16 cellular contexts compared by ENCODE assay signal in the genomic region with DNA sequence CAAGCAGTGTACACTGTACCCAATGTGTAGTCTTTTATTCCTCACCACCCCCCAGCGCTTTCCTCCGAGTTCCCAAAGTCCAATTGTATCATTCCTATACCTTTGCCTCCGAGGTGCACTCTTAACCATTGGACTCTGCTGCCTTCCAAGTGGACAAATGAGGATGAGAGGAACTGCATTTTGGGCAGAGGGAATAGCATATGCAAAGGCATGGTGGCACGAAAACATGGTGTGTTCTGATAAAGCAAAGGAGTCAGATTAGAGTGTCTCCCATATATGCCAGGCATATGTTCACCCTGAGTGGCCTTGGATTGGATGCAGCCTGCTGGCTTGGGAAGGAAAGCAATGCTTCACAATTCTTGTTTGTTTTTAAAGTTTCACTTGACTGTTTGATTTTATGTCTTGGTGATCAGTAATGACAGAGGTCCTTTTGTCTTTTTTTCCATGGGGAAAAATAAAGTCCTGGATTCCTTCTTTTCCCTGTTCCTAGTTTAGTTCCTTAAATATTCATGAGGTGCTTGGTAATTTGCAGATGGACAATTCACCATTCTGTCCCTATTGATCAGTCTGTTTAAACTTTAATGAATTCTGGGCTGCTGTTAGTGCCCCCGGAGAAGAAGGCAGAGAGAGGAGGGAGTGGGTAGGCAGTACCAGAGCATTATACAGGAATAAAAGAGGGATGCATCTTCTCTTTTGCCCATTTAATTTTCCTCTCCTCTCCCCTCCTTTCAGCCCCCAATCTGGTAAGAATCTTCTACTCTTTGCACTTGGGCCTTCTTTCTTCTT. TPM values are rescaled to one million over a fixed set of nuclear protein-coding genes. Genes with fewer than 3 reads are reported as not detected.
DNase-seq lines count a peak whose midpoint lies in the region; ATAC-seq and TF ChIP-seq lines count a peak whose summit lies in the region.
"Had no signal": no experiment of that assay in that cellular context is flagged by ENCODE, and none has a peak within 500 bp of the region (broad histone marks: within the 10 kb centered on the region; RNA-seq: fewer than 3 reads in every experiment).

No MANE protein-coding gene starts in this region.

- peak; percentile 63 to 78 (median 76) for ATAC-seq in right lobe of liver
- ATAC-seq: CD8-positive, alpha-beta T cell had no signal

- H3K4me1 Mint-ChIP-seq in glutamatergic neuron (ENCODE audit: low read depth, unreplicated experiment): peaks cover 31% of the 10 kb centered on the region
- H3K4me1 Mint-ChIP-seq: B cell had no signal

- WGBS in right lobe of liver (ENCODE audit: insufficient coverage, low coverage, low lambda C conversion rate, missing lambda C conversion rate): 74% methylated on average over 5 of the region's 5 CpGs
- 93% methylated on average over 5 of the region's 5 CpGs for WGBS in prostate gland

- in situ Hi-C loops in SK-MEL-5 (cut with HindIII; ENCODE audit: low pct_unique_long_range_greater_than_20kb, low sequenced_read_pairs): no loop called here

- H3K4me3 ChIP-seq in right lobe of liver (no peak overlapping the region), prostate gland (no peak overlapping the region)
- H3K4me3 ChIP-seq: BLaER1 treated with 17β-estradiol and CSF1 and Interleukin-3, amounts not matched to agents 10 nM and 100 nM had no signal

- peaks cover 7% of the 10 kb centered on the region for H3K9me3 Mint-ChIP-seq in glutamatergic neuron (ENCODE audit: unreplicated experiment)

- DNase-seq in SK-MEL-5 (ENCODE audit: low read depth, low spot score): peak; percentile 20
- no peak for DNase-seq in glutamatergic neuron
- DNase-seq in right lobe of liver: no peak
- DNase-seq in retina: peak; percentile 17
- no peak for DNase-seq in prostate gland (ENCODE audit: low spot score)
- DNase-seq in activated effector memory CD4-positive, alpha-beta T cell treated with anti-CD3 and anti-CD28 coated beads, Interleukin-2, amount 50 U/mL, for 16 hours: no peak
- no peak for DNase-seq in NCI-H524 treated with DMSO at 0.1 percent for 48 hours (lab: John Stamatoyannopoulos, UW)
- DNase-seq: CD8-positive, alpha-beta T cell; COR-L47; DMS153; DMS79; GDM1; H9 had no signal

- H3K4me3 Mint-ChIP-seq in glutamatergic neuron (ENCODE audit: unreplicated experiment): no peak overlapping the region
- H3K4me3 Mint-ChIP-seq: B cell; CD8-positive, alpha-beta T cell; H9; IgD-negative memory B cell had no signal

- no peaks in the 10 kb centered on the region for H3K9me3 ChIP-seq in right lobe of liver
- H3K9me3 ChIP-seq in prostate gland: no peaks in the 10 kb centered on the region

- TF ChIP-seq POLR2A in right lobe of liver (IDR thresholded peaks at IDR 0.05) (no peak), prostate gland (IDR thresholded peaks at IDR 0.05) (no peak)

- H3K27me3 Mint-ChIP-seq in glutamatergic neuron (ENCODE audit: unreplicated experiment): peaks cover 3% of the 10 kb centered on the region
- H3K27me3 Mint-ChIP-seq: B cell, IgD-negative memory B cell had no signal

- intact Hi-C loops in right lobe of liver (cut with DNase I) (no loop called here), prostate gland (cut with DNase I) (loop anchor here (5.0 kb wide), 1 partner anchor 45 kb away; no protein-coding TSS in a partner anchor)

- H3K27me3 ChIP-seq in right lobe of liver (no peaks in the 10 kb centered on the region), prostate gland (replicated peaks; ENCODE audit: insufficient read depth) (no peaks in the 10 kb centered on the region)
- H3K27me3 ChIP-seq: BLaER1 treated with 17β-estradiol and CSF1 and Interleukin-3, amounts not matched to agents 10 nM and 100 nM had no signal

- H3K27ac Mint-ChIP-seq in glutamatergic neuron (ENCODE audit: unreplicated experiment): peak overlapping the region; percentile 92
- H3K27ac Mint-ChIP-seq: B cell; CD8-positive, alpha-beta T cell; H9 had no signal

- H3K36me3 ChIP-seq in right lobe of liver (peaks cover 0 to 11% (median 0%) of the 10 kb centered on the region in 4 donors), prostate gland (no peaks in the 10 kb centered on the region)

- TF ChIP-seq CTCF in glutamatergic neuron (IDR thresholded peaks at IDR 0.05; ENCODE audit: partially characterized antibody, unreplicated experiment) (no peak), right lobe of liver (IDR thresholded peaks at IDR 0.05) (no peak), prostate gland (IDR thresholded peaks at IDR 0.05) (no peak)

- H3K36me3 Mint-ChIP-seq in glutamatergic neuron (ENCODE audit: unreplicated experiment): no peaks in the 10 kb centered on the region

- H3K27ac ChIP-seq in right lobe of liver: no peak overlapping the region
- H3K27ac ChIP-seq in prostate gland: no peak overlapping the region
- H3K27ac ChIP-seq: BLaER1 treated with 17β-estradiol and CSF1 and Interleukin-3, amounts not matched to agents 10 nM and 100 nM had no signal

- peaks cover 0 to 38% (median 14%) of the 10 kb centered on the region in 4 donors for H3K4me1 ChIP-seq in right lobe of liver
- H3K4me1 ChIP-seq in prostate gland (replicated peaks): no peaks in the 10 kb centered on the region

RNA-seq across cellular contexts. Expression of a gene that starts 25.7 kb away (rescaled TPM):
- total RNA-seq in SK-MEL-5 (2014; rRNA removed; shearing (Covaris generic)): 11.3 and 12.0 TPM in 2 replicates
- 4.0 and 7.1 TPM in 2 replicates for polyA plus RNA-seq in SK-MEL-5 (2015; cell fraction: cytosol; rRNA removed)
- 7.8 and 14.6 TPM in 2 replicates for polyA plus RNA-seq in SK-MEL-5 (2015; cell fraction: nucleus; rRNA removed)
- total RNA-seq in glutamatergic neuron (ENCODE audit: unreplicated experiment) (11.6 TPM), right lobe of liver (10 to 100 TPM; 45.5 to 84.2 (median 58.7) TPM), prostate gland (10 to 100 TPM; 28.6 to 32.2 TPM)

Comparison
In these comparisons a context has a peak if more than half of its experiments do, and no peak if none do; other contexts are left out.
1. DNase-seq: peak in SK-MEL-5 (single experiment) and retina (single experiment); none in glutamatergic neuron (single experiment), right lobe of liver (0 of 3), prostate gland (single experiment), activated effector memory CD4-positive, alpha-beta T cell treated with anti-CD3 and anti-CD28 coated beads, Interleukin-2, amount 50 U/mL, for 16 hours (single experiment) and NCI-H524 treated with DMSO at 0.1 percent for 48 hours (single experiment).